In genomic region chr2:55837073-55837472, GRCh38 we compare ENCODE assay signal across 20 cellular contexts.
"Had no signal": no experiment of that assay in that cellular context is flagged by ENCODE, and none has a peak within 500 bp of the region (broad histone marks: within the 10 kb centered on the region; RNA-seq: fewer than 3 reads in every experiment).

No MANE protein-coding gene starts in this region.

- H3K36me3 ChIP-seq: brain microvascular endothelial cell, esophagus squamous epithelium, uterus had no signal

- H3K27ac ChIP-seq: brain microvascular endothelial cell, esophagus squamous epithelium, uterus had no signal

- H3K4me3 ChIP-seq: esophagus squamous epithelium, uterus had no signal

- H3K27me3 ChIP-seq: brain microvascular endothelial cell, esophagus squamous epithelium, uterus had no signal

- H3K27me3 Mint-ChIP-seq: activated B cell treated with CpG ODN at 0.5 μM for 24 hours; activated CD4-positive, alpha-beta T cell treated with anti-CD3 and anti-CD28 coated beads, Interleukin-2, amount 10 ng/mL, durations not matched to agents 24 days and 14 days; activated naive CD8-positive, alpha-beta T cell treated with anti-CD3 and anti-CD28 coated beads, Interleukin-2, amount 10 ng/mL, durations not matched to agents 7 days and 5 days; central memory CD8-positive, alpha-beta T cell had no signal

- DNase-seq: activated B cell treated with CpG ODN at 0.5 μM for 24 hours; activated CD4-positive, alpha-beta T cell treated with anti-CD3 and anti-CD28 coated beads, Interleukin-2, amount 10 ng/mL, durations not matched to agents 24 days and 14 days; activated CD8-positive, alpha-beta memory T cell treated with anti-CD3 and anti-CD28 coated beads for 24 hours; activated gamma-delta T cell treated with Interleukin-2 at 50 U/mL for 16 hours; activated naive CD8-positive, alpha-beta T cell treated with anti-CD3 and anti-CD28 coated beads, Interleukin-2, amount 10 ng/mL, durations not matched to agents 7 days and 5 days; anterior cingulate cortex; brain microvascular endothelial cell; cortex of kidney; effector CD4-positive, alpha-beta T cell; esophagus squamous epithelium; islet precursor cell; mammary epithelial cell; naive thymus-derived CD8-positive, alpha-beta T cell; nucleus accumbens; posterior cingulate gyrus; retina; uterus had no signal

- H3K36me3 Mint-ChIP-seq: activated naive CD8-positive, alpha-beta T cell treated with anti-CD3 and anti-CD28 coated beads, Interleukin-2, amount 10 ng/mL, durations not matched to agents 7 days and 5 days; naive thymus-derived CD8-positive, alpha-beta T cell; stimulated activated effector memory CD8-positive, alpha-beta T cell treated with anti-CD3 and anti-CD28 coated beads, Interleukin-12 subunit alpha, Interleukin-12 subunit beta, amount 100 ng/mL, for 72 hours had no signal

- H3K27ac Mint-ChIP-seq: activated B cell treated with CpG ODN at 0.5 μM for 24 hours; activated CD4-positive, alpha-beta T cell treated with anti-CD3 and anti-CD28 coated beads, Interleukin-2, amount 10 ng/mL, durations not matched to agents 24 days and 14 days; activated naive CD8-positive, alpha-beta T cell treated with anti-CD3 and anti-CD28 coated beads, Interleukin-2, amount 10 ng/mL, durations not matched to agents 7 days and 5 days; naive thymus-derived CD8-positive, alpha-beta T cell; stimulated activated effector memory CD8-positive, alpha-beta T cell treated with anti-CD3 and anti-CD28 coated beads, Interleukin-12 subunit alpha, Interleukin-12 subunit beta, amount 100 ng/mL, for 72 hours had no signal

- H3K9me3 ChIP-seq: esophagus squamous epithelium, uterus had no signal

- H3K4me3 Mint-ChIP-seq: activated B cell treated with CpG ODN at 0.5 μM for 24 hours; activated CD4-positive, alpha-beta T cell treated with anti-CD3 and anti-CD28 coated beads, Interleukin-2, amount 10 ng/mL, durations not matched to agents 24 days and 14 days; activated naive CD8-positive, alpha-beta T cell treated with anti-CD3 and anti-CD28 coated beads, Interleukin-2, amount 10 ng/mL, durations not matched to agents 7 days and 5 days; central memory CD8-positive, alpha-beta T cell; naive thymus-derived CD8-positive, alpha-beta T cell; stimulated activated effector memory CD8-positive, alpha-beta T cell treated with anti-CD3 and anti-CD28 coated beads, Interleukin-12 subunit alpha, Interleukin-12 subunit beta, amount 100 ng/mL, for 72 hours had no signal

- H3K4me1 Mint-ChIP-seq: activated B cell treated with CpG ODN at 0.5 μM for 24 hours; activated CD4-positive, alpha-beta T cell treated with anti-CD3 and anti-CD28 coated beads, Interleukin-2, amount 10 ng/mL, durations not matched to agents 24 days and 14 days; activated naive CD8-positive, alpha-beta T cell treated with anti-CD3 and anti-CD28 coated beads, Interleukin-2, amount 10 ng/mL, durations not matched to agents 7 days and 5 days; central memory CD8-positive, alpha-beta T cell; naive thymus-derived CD8-positive, alpha-beta T cell; stimulated activated effector memory CD8-positive, alpha-beta T cell treated with anti-CD3 and anti-CD28 coated beads, Interleukin-12 subunit alpha, Interleukin-12 subunit beta, amount 100 ng/mL, for 72 hours had no signal

- H3K9me3 Mint-ChIP-seq: stimulated activated effector memory CD8-positive, alpha-beta T cell treated with anti-CD3 and anti-CD28 coated beads, Interleukin-12 subunit alpha, Interleukin-12 subunit beta, amount 100 ng/mL, for 72 hours had no signal

- H3K4me1 ChIP-seq: uterus had no signal

- ATAC-seq: left lobe of liver; naive thymus-derived CD8-positive, alpha-beta T cell; stimulated activated effector memory CD8-positive, alpha-beta T cell treated with anti-CD3 and anti-CD28 coated beads, Interleukin-12 subunit alpha, Interleukin-12 subunit beta, amount 100 ng/mL, for 72 hours had no signal
